In genomic region chr14:20469890-20470858, GRCh38 we compare ENCODE assay signal across 8 cellular contexts. TPM values are rescaled to one million over a fixed set of nuclear protein-coding genes. Genes with fewer than 3 reads are reported as not detected.
A peak's percentile ranks its signal among the peaks of the same experiment; 100 is the strongest.
DNase-seq lines count a peak whose midpoint lies in the region; ATAC-seq and TF ChIP-seq lines count a peak whose summit lies in the region.

No MANE protein-coding gene starts in this region.

- ATAC-seq in GM18907 (IDR thresholded peaks at IDR 0.05; ENCODE audit: unreplicated experiment) (peak; percentile 35), HG03159 (IDR thresholded peaks at IDR 0.05; ENCODE audit: unreplicated experiment) (peak; percentile 37)

- WGBS in esophagus, 2 donors: 1 to 2% methylated on average over 14 of the region's 14 CpGs
- 1% methylated on average over 14 of the region's 14 CpGs for WGBS in stomach, 5 donors

- H3K9me3 ChIP-seq in esophagus (ENCODE audit: control insufficient read depth in 2 of 2, insufficient read depth in 1 of 2, low read depth in 1 of 2, low read length in 1 of 2) (no peaks in the 10 kb centered on the region), muscle layer of duodenum (ENCODE audit: control insufficient read depth in 1 of 2, low read length in 2 of 2) (no peaks in the 10 kb centered on the region), stomach (no peaks in the 10 kb centered on the region)

- peak overlapping the region; percentile 93 to 98 for H3K27ac ChIP-seq in esophagus (ENCODE audit: low read depth in 2 of 2, low read length in 1 of 2)
- peak overlapping the region; percentile 92 for H3K27ac ChIP-seq in muscle layer of duodenum (ENCODE audit: low read length)
- H3K27ac ChIP-seq in stomach: peak overlapping the region; percentile 91 to 96 (median 92)

- TF ChIP-seq POLR2A in stomach (IDR thresholded peaks at IDR 0.05): no peak

- DNase-seq in AG08396 (ENCODE audit: low spot score) (peak; percentile 64), NOMO-1 treated with DMSO at 0.1 percent for 48 hours (lab: John Stamatoyannopoulos, UW; ENCODE audit: unreplicated experiment) (peak; percentile 92), stomach (peak; percentile 40)
- DNase-seq in activated CD8-positive, alpha-beta memory T cell treated with anti-CD3 and anti-CD28 coated beads, Interleukin-2, amount 50 U/mL, for 4 hours: peak; percentile 42

- no peaks in the 10 kb centered on the region for H3K4me1 ChIP-seq in esophagus (ENCODE audit: control insufficient read depth in 2 of 2, insufficient read depth in 2 of 2, low read length in 1 of 2)
- peaks cover 0 to 14% of the 10 kb centered on the region in 2 donors for H3K4me1 ChIP-seq in muscle layer of duodenum (ENCODE audit: control insufficient read depth in 1 of 2, insufficient read depth in 2 of 2, low read length in 2 of 2)
- H3K4me1 ChIP-seq in stomach: peaks cover 14 to 54% (median 28%) of the 10 kb centered on the region in 4 donors

- H3K27me3 ChIP-seq in esophagus (ENCODE audit: control insufficient read depth in 1 of 2, insufficient read depth in 2 of 2, low read length in 2 of 2): no peaks in the 10 kb centered on the region
- H3K27me3 ChIP-seq in muscle layer of duodenum (ENCODE audit: low read depth, low read length): no peaks in the 10 kb centered on the region
- no peaks in the 10 kb centered on the region for H3K27me3 ChIP-seq in stomach

- no peak for TF ChIP-seq CTCF in stomach (IDR thresholded peaks at IDR 0.05)

- peak overlapping the region; percentile 82 to 88 for H3K4me3 ChIP-seq in esophagus (ENCODE audit: low read depth in 1 of 2, low read length in 2 of 2)
- peak overlapping the region; percentile 65 to 89 for H3K4me3 ChIP-seq in muscle layer of duodenum (ENCODE audit: low read depth in 1 of 2, low read length in 2 of 2)
- H3K4me3 ChIP-seq in stomach: peak overlapping the region; percentile 70 to 76 (median 74)

- intact Hi-C loops in stomach (cut with DNase I; ENCODE audit: low total_unique reads): loop anchor here (10.0 kb wide), 1 partner anchor 55 kb away; the partner anchor contains the start of gene TEP1

- TF ChIP-seq EP300 in stomach (IDR thresholded peaks at IDR 0.05): no peak

- peaks cover 4 to 6% of the 10 kb centered on the region in 2 donors for H3K36me3 ChIP-seq in esophagus (ENCODE audit: control insufficient read depth in 2 of 2, insufficient read depth in 2 of 2, low read length in 1 of 2)
- H3K36me3 ChIP-seq in muscle layer of duodenum (ENCODE audit: control insufficient read depth in 1 of 2, insufficient read depth in 2 of 2, low read length in 2 of 2): peaks cover 10 to 12% of the 10 kb centered on the region in 2 donors
- peaks cover 7 to 33% (median 30%) of the 10 kb centered on the region in 4 donors for H3K36me3 ChIP-seq in stomach

RNA-seq across cellular contexts. Expression of gene PNP, which starts 1.0 kb away (rescaled TPM):
- polyA plus RNA-seq in esophagus: 100 to 1,000 TPM in 1 of 2 donors, 10 to 100 TPM in 1; 40.6 to 121 TPM
- 10 to 100 TPM; 11.3 to 47.7 (median 46.0) TPM for total RNA-seq in stomach
- polyA plus RNA-seq in stomach: 100 to 1,000 TPM in 1 of 3 donors, 10 to 100 TPM in 2; 36.5 to 125 (median 72.1) TPM

RNA-seq across cellular contexts. Expression of gene PIP4P1, which starts 8.9 kb away (rescaled TPM):
- 10 to 100 TPM; 21.5 to 24.4 TPM for polyA plus RNA-seq in esophagus
- 10 to 100 TPM in 3 of 5 donors, 1 to 10 TPM in 2; 2.0 to 25.6 (median 20.4) TPM for total RNA-seq in stomach
- polyA plus RNA-seq in stomach: 10 to 100 TPM; 22.6 to 30.5 (median 28.4) TPM

RNA-seq across cellular contexts. Expression of gene APEX1, which starts 15.1 kb away (rescaled TPM):
- polyA plus RNA-seq in esophagus (100 to 1,000 TPM in 1 of 2 donors, 10 to 100 TPM in 1; 70.6 to 115 TPM), stomach (100 to 1,000 TPM; 104 to 148 (median 118) TPM)
- 100 to 1,000 TPM in 4 of 5 donors, 10 to 100 TPM in 1; 70.1 to 219 (median 149) TPM for total RNA-seq in stomach

RNA-seq across cellular contexts. Expression of gene OSGEP, which starts 15.6 kb away (rescaled TPM):
- 10 to 100 TPM; 22.8 to 34.7 TPM for polyA plus RNA-seq in esophagus
- total RNA-seq in stomach: 10 to 100 TPM; 29.9 to 71.8 (median 59.7) TPM
- 10 to 100 TPM; 24.7 to 58.5 (median 43.4) TPM for polyA plus RNA-seq in stomach

RNA-seq across cellular contexts. Expression of gene KLHL33, which starts 34.2 kb away (rescaled TPM):
- polyA plus RNA-seq in esophagus: under 1 TPM; 0.06 to 0.07 TPM
- total RNA-seq in stomach: 1 to 10 TPM in 1 of 5 donors, under 1 TPM in 2, not detected in 2; under 0.01 to 4.3 (median 0.37) TPM
- under 1 TPM in 2 of 3 donors, not detected in 1; 0.05 to 0.06 TPM for polyA plus RNA-seq in stomach

Comparison
In these comparisons a context has a peak if more than half of its experiments do, and no peak if none do; other contexts are left out.
1. Peak in every context shown above with its lines: DNase-seq, ATAC-seq, H3K4me3 ChIP-seq and H3K27ac ChIP-seq.
2. DNase-seq: peak in every context shown above with its lines; median percentile 92 in NOMO-1 treated with DMSO at 0.1 percent for 48 hours; 64 in AG08396; 42 in activated CD8-positive, alpha-beta memory T cell treated with anti-CD3 and anti-CD28 coated beads, Interleukin-2, amount 50 U/mL, for 4 hours; 40 in stomach.